23 cellular contexts compared by ENCODE assay signal in the genomic region with DNA sequence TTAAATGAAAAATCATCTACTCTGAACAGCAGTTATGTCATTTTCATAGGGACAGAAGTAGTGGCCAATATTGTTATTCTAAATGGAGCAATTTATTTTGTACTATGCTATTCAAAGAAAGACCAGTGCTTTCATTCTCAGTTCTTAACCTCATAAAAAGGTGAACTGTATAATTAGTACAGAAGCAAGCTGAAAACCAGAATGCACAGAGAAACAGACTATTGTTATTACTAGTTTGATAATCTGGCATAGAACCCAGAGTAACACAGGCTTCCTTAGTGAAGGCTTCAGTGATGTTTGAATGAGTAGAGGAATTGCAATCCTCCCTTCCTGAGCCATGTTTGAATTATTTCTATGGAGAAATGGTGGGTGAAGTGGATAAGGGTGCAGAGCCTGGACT.
"Had no signal": no experiment of that assay in that cellular context is flagged by ENCODE, and none has a peak within 500 bp of the region (broad histone marks: within the 10 kb centered on the region; RNA-seq: fewer than 3 reads in every experiment).

No MANE protein-coding gene starts in this region.

- ATAC-seq: effector memory CD8-positive, alpha-beta T cell; esophagus mucosa; gastrocnemius medialis; heart right ventricle; left cardiac atrium; left lung; left ventricle myocardium superior; lower lobe of right lung; mucosa of descending colon had no signal

- H3K36me3 Mint-ChIP-seq: mesothelial cell of epicardium, naive B cell had no signal

- H3K4me1 Mint-ChIP-seq: endodermal cell, mesothelial cell of epicardium, naive B cell had no signal

- H3K36me3 ChIP-seq: esophagus squamous epithelium, gastrocnemius medialis, heart right ventricle, left lung, lower lobe of right lung had no signal

- H3K4me3 Mint-ChIP-seq: dendritic cell treated with granulocyte-macrophage colony-stimulating factor and Interleukin-4, amounts not matched to agents 40 ng/mL and 50 ng/mL, for 4 days; effector memory CD8-positive, alpha-beta T cell; endodermal cell; mesothelial cell of epicardium; naive B cell had no signal

- DNase-seq: effector CD8-positive, alpha-beta T cell; effector memory CD8-positive, alpha-beta T cell; endodermal cell; esophagus squamous epithelium; foreskin fibroblast; foreskin melanocyte; gastrocnemius medialis; glutamatergic neuron; head of caudate nucleus; heart right ventricle; hippocampal formation; left cardiac atrium; left lung; left ventricle myocardium superior; lower lobe of right lung; mesenchymal stem cell; mucosa of descending colon; naive B cell had no signal

- H3K27me3 Mint-ChIP-seq: dendritic cell treated with granulocyte-macrophage colony-stimulating factor and Interleukin-4, amounts not matched to agents 40 ng/mL and 50 ng/mL, for 4 days; effector memory CD8-positive, alpha-beta T cell; naive B cell had no signal

- H3K4me3 ChIP-seq: coronary artery, esophagus squamous epithelium, gastrocnemius medialis, heart right ventricle, left lung, lower lobe of right lung, mucosa of descending colon had no signal

- H3K27ac ChIP-seq: coronary artery, epithelial cell of prostate, esophagus squamous epithelium, gastrocnemius medialis, heart right ventricle, left lung, lower lobe of right lung had no signal

- H3K4me1 ChIP-seq: esophagus squamous epithelium, gastrocnemius medialis, heart right ventricle, left lung, lower lobe of right lung had no signal

- H3K27ac Mint-ChIP-seq: dendritic cell treated with granulocyte-macrophage colony-stimulating factor and Interleukin-4, amounts not matched to agents 40 ng/mL and 50 ng/mL, for 4 days; effector memory CD8-positive, alpha-beta T cell; endodermal cell; mesothelial cell of epicardium; naive B cell had no signal

- H3K9me3 ChIP-seq: esophagus squamous epithelium, gastrocnemius medialis, heart right ventricle, left lung, lower lobe of right lung, mucosa of descending colon had no signal

- H3K9me3 Mint-ChIP-seq: dendritic cell treated with granulocyte-macrophage colony-stimulating factor and Interleukin-4, amounts not matched to agents 40 ng/mL and 50 ng/mL, for 4 days; endodermal cell had no signal

- H3K27me3 ChIP-seq: esophagus squamous epithelium, gastrocnemius medialis, heart right ventricle, left lung had no signal
